11 cellular contexts compared by ENCODE assay signal in genomic region chr7:7972927-7973594, GRCh38. TPM values are rescaled to one million over a fixed set of nuclear protein-coding genes. Genes with fewer than 3 reads are reported as not detected.
DNase-seq lines count a peak whose midpoint lies in the region; ATAC-seq, FAIRE-seq and TF ChIP-seq lines count a peak whose summit lies in the region.
"Had no signal": no experiment of that assay in that cellular context is flagged by ENCODE, and none has a peak within 500 bp of the region (broad histone marks: within the 10 kb centered on the region; RNA-seq: fewer than 3 reads in every experiment).

No MANE protein-coding gene starts in this region.

- no peak for DNase-seq in CD4-positive, alpha-beta memory T cell
- no peak for DNase-seq in GM19239 (ENCODE audit: insufficient read length, low spot score)
- no peak for DNase-seq in activated CD4-positive, alpha-beta memory T cell treated with anti-CD3 and anti-CD28 coated beads, Interleukin-2, amount 10 ng/mL, durations not matched to agents 7 days and 5 days
- DNase-seq in naive thymus-derived CD4-positive, alpha-beta T cell, result no peak
- no peak for DNase-seq in gastrocnemius medialis
- no peak for DNase-seq in GM19238 (ENCODE audit: insufficient read length, low spot score)
- DNase-seq in SW480 (ENCODE audit: low spot score), result no peak
- DNase-seq: left colon, thyroid gland had no signal

- no peak for TF ChIP-seq CTCF in gastrocnemius medialis (IDR thresholded peaks at IDR 0.05 in 4 of 5, conservative IDR thresholded peaks at IDR 0.05 in 1 of 5)

- peak overlapping the region; percentile 2 to 84 (median 51) for H3K27ac Mint-ChIP-seq in CD4-positive, alpha-beta memory T cell
- H3K27ac Mint-ChIP-seq in activated CD4-positive, alpha-beta memory T cell treated with anti-CD3 and anti-CD28 coated beads, Interleukin-2, amount 10 ng/mL, durations not matched to agents 7 days and 5 days, result no peak overlapping the region
- peak overlapping the region in 3 of 9 donors; percentile 9 to 45 (median 36) for H3K27ac Mint-ChIP-seq in naive thymus-derived CD4-positive, alpha-beta T cell

- H3K9me3 Mint-ChIP-seq in CD4-positive, alpha-beta memory T cell, result no peaks in the 10 kb centered on the region
- H3K9me3 Mint-ChIP-seq in activated CD4-positive, alpha-beta memory T cell treated with anti-CD3 and anti-CD28 coated beads, Interleukin-2, amount 10 ng/mL, durations not matched to agents 7 days and 5 days, result no peaks in the 10 kb centered on the region
- H3K9me3 Mint-ChIP-seq in naive thymus-derived CD4-positive, alpha-beta T cell, result no peaks in the 10 kb centered on the region

- intact Hi-C loops in CD4-positive, alpha-beta memory T cell (cut with micrococcal nuclease), result loop anchor here (5.0 kb wide), 2 partner anchors 44 to 64 kb away; no protein-coding TSS in a partner anchor
- intact Hi-C loops in naive thymus-derived CD4-positive, alpha-beta T cell (cut with micrococcal nuclease), result loop anchor here in 1 of 2 donors (5.0 kb wide), 1 partner anchor 716 kb away; no protein-coding TSS in a partner anchor
- intact Hi-C loops in gastrocnemius medialis (cut with DNase I; ENCODE audit: low total_unique reads), result no loop called here

- H3K4me1 ChIP-seq in CD4-positive, alpha-beta memory T cell (ENCODE audit: insufficient read depth, low read length), result peaks cover 75% of the 10 kb centered on the region
- peaks cover 35 to 45% of the 10 kb centered on the region in 2 donors for H3K4me1 ChIP-seq in naive thymus-derived CD4-positive, alpha-beta T cell (ENCODE audit: control insufficient read depth in 2 of 2, insufficient read depth in 2 of 2, low read length in 2 of 2)
- H3K4me1 ChIP-seq in gastrocnemius medialis, result peaks cover 19 to 27% of the 10 kb centered on the region in 2 donors

- peaks cover 31 to 50% (median 38%) of the 10 kb centered on the region in 4 donors for H3K4me1 Mint-ChIP-seq in CD4-positive, alpha-beta memory T cell
- H3K4me1 Mint-ChIP-seq in activated CD4-positive, alpha-beta memory T cell treated with anti-CD3 and anti-CD28 coated beads, Interleukin-2, amount 10 ng/mL, durations not matched to agents 7 days and 5 days, result peaks cover 25% of the 10 kb centered on the region
- H3K4me1 Mint-ChIP-seq in naive thymus-derived CD4-positive, alpha-beta T cell, result peaks cover 25 to 55% (median 45%) of the 10 kb centered on the region in 7 donors

- H3K27me3 ChIP-seq in CD4-positive, alpha-beta memory T cell (ENCODE audit: insufficient read depth, low read length), result no peaks in the 10 kb centered on the region
- no peaks in the 10 kb centered on the region for H3K27me3 ChIP-seq in naive thymus-derived CD4-positive, alpha-beta T cell (ENCODE audit: control insufficient read depth in 2 of 2, insufficient read depth in 2 of 2, low read length in 2 of 2)
- H3K27me3 ChIP-seq in gastrocnemius medialis, result no peaks in the 10 kb centered on the region
- H3K27me3 ChIP-seq: thyroid gland had no signal

- CTCF ChIA-PET in CD4-positive, alpha-beta memory T cell (lab: Charles Lee; ENCODE audit: partially characterized antibody), result interaction anchor here (0.5 to 1.2 kb wide), 5 partner anchors 10 to 296 kb away, joined by 3 to 6 read pairs (median 4); no protein-coding TSS in a partner anchor
- CTCF ChIA-PET in activated CD4-positive, alpha-beta memory T cell treated with anti-CD3 and anti-CD28 coated beads, Interleukin-2, amount 10 ng/mL, durations not matched to agents 7 days and 5 days (lab: Charles Lee), result interaction anchor here (0.9 to 1.4 kb wide), 4 partner anchors 62 to 292 kb away, joined by 3 to 4 read pairs (median 4); no protein-coding TSS in a partner anchor
- CTCF ChIA-PET in naive thymus-derived CD4-positive, alpha-beta T cell (lab: Charles Lee), result interaction anchor here (0.6 to 0.7 kb wide), 2 partner anchors 54 to 112 kb away, joined by 4 read pairs; no protein-coding TSS in a partner anchor

- FAIRE-seq in GM19239 (lab: Jason Lieb, UNC), result peak; percentile 83

- H3K4me3 Mint-ChIP-seq in CD4-positive, alpha-beta memory T cell, result peak overlapping the region; percentile 54 to 84 (median 70)
- H3K4me3 Mint-ChIP-seq in activated CD4-positive, alpha-beta memory T cell treated with anti-CD3 and anti-CD28 coated beads, Interleukin-2, amount 10 ng/mL, durations not matched to agents 7 days and 5 days, result peak overlapping the region; percentile 44
- peak overlapping the region in 7 of 10 donors; percentile 51 to 77 (median 70) for H3K4me3 Mint-ChIP-seq in naive thymus-derived CD4-positive, alpha-beta T cell

- peaks cover 0 to 2% of the 10 kb centered on the region in 2 donors for H3K36me3 Mint-ChIP-seq in CD4-positive, alpha-beta memory T cell
- no peaks in the 10 kb centered on the region for H3K36me3 Mint-ChIP-seq in activated CD4-positive, alpha-beta memory T cell treated with anti-CD3 and anti-CD28 coated beads, Interleukin-2, amount 10 ng/mL, durations not matched to agents 7 days and 5 days (ENCODE audit: low read depth)
- H3K36me3 Mint-ChIP-seq in naive thymus-derived CD4-positive, alpha-beta T cell, result peaks cover 0 to 5% (median 0%) of the 10 kb centered on the region in 5 donors

- no peaks in the 10 kb centered on the region for H3K9me3 ChIP-seq in CD4-positive, alpha-beta memory T cell (ENCODE audit: control insufficient read depth in 1 of 2, low read length in 2 of 2)
- no peaks in the 10 kb centered on the region for H3K9me3 ChIP-seq in naive thymus-derived CD4-positive, alpha-beta T cell (ENCODE audit: control insufficient read depth in 2 of 3, low read length in 3 of 3)
- H3K9me3 ChIP-seq in gastrocnemius medialis, result no peaks in the 10 kb centered on the region
- H3K9me3 ChIP-seq: SJSA1, thyroid gland had no signal

- POLR2A ChIA-PET in CD4-positive, alpha-beta memory T cell (lab: Charles Lee; ENCODE audit: partially characterized antibody), result interaction anchor here (1.1 to 6.3 kb wide), 9 partner anchors 9 to 333 kb away, joined by 3 to 102 read pairs (median 4); partner anchors contain the start of gene UMAD1
- POLR2A ChIA-PET in activated CD4-positive, alpha-beta memory T cell treated with anti-CD3 and anti-CD28 coated beads, Interleukin-2, amount 10 ng/mL, durations not matched to agents 7 days and 5 days (lab: Charles Lee), result interaction anchor here (1.1 to 9.3 kb wide), 9 partner anchors 17 to 333 kb away, joined by 3 to 124 read pairs (median 5); partner anchors contain the start of gene UMAD1
- POLR2A ChIA-PET in naive thymus-derived CD4-positive, alpha-beta T cell (lab: Charles Lee), result interaction anchor here (0.8 to 1.5 kb wide), 3 partner anchors 28 to 153 kb away, joined by 3 read pairs; no protein-coding TSS in a partner anchor

- TF ChIP-seq POLR2A in gastrocnemius medialis (IDR thresholded peaks at IDR 0.05), result no peak

- no peak overlapping the region for H3K27ac ChIP-seq in CD4-positive, alpha-beta memory T cell (ENCODE audit: low read depth, low read length)
- no peak overlapping the region for H3K27ac ChIP-seq in naive thymus-derived CD4-positive, alpha-beta T cell (ENCODE audit: low read depth, low read length)
- H3K27ac ChIP-seq in gastrocnemius medialis, result no peak overlapping the region
- H3K27ac ChIP-seq: SJSA1 had no signal

- H3K36me3 ChIP-seq in CD4-positive, alpha-beta memory T cell (ENCODE audit: insufficient read depth, low read length), result no peaks in the 10 kb centered on the region
- peaks cover 0 to 6% (median 0%) of the 10 kb centered on the region in 3 experiments for H3K36me3 ChIP-seq in naive thymus-derived CD4-positive, alpha-beta T cell (ENCODE audit: control insufficient read depth in 2 of 3, insufficient read depth in 3 of 3, low read length in 3 of 3)
- H3K36me3 ChIP-seq in gastrocnemius medialis, result no peaks in the 10 kb centered on the region
- H3K36me3 ChIP-seq: thyroid gland had no signal

- H3K4me3 ChIP-seq in CD4-positive, alpha-beta memory T cell (ENCODE audit: low read length in 2 of 2), result no peak overlapping the region
- H3K4me3 ChIP-seq in naive thymus-derived CD4-positive, alpha-beta T cell (ENCODE audit: low read length), result no peak overlapping the region
- H3K4me3 ChIP-seq in gastrocnemius medialis, result no peak overlapping the region
- H3K4me3 ChIP-seq: SJSA1 had no signal

- H3K27me3 Mint-ChIP-seq in CD4-positive, alpha-beta memory T cell, result no peaks in the 10 kb centered on the region
- no peaks in the 10 kb centered on the region for H3K27me3 Mint-ChIP-seq in activated CD4-positive, alpha-beta memory T cell treated with anti-CD3 and anti-CD28 coated beads, Interleukin-2, amount 10 ng/mL, durations not matched to agents 7 days and 5 days
- no peaks in the 10 kb centered on the region for H3K27me3 Mint-ChIP-seq in naive thymus-derived CD4-positive, alpha-beta T cell

- in situ Hi-C loops in gastrocnemius medialis (cut with MboI; ENCODE audit: low sequenced_read_pairs in 4 of 4), result loop anchor here in 2 of 4 donors (25.0 kb wide), 2 partner anchors 286 to 336 kb away; partner anchors contain the start of gene UMAD1 (in 1 of the 2)

- no peak for ATAC-seq in naive thymus-derived CD4-positive, alpha-beta T cell
- ATAC-seq in gastrocnemius medialis, result no peak
- ATAC-seq in HG03571 (IDR thresholded peaks at IDR 0.05; ENCODE audit: unreplicated experiment), result no peak
- ATAC-seq: left colon had no signal

RNA-seq across cellular contexts. Expression of gene GLCCI1, which starts 4.5 kb away (rescaled TPM):
- total RNA-seq in CD4-positive, alpha-beta memory T cell, result 10 to 100 TPM; 46.7 to 49.7 TPM
- polyA plus RNA-seq in CD4-positive, alpha-beta memory T cell, result 10 to 100 TPM; 10.4 to 21.9 TPM
- 10 to 100 TPM; 25.4 to 29.0 TPM for total RNA-seq in activated CD4-positive, alpha-beta memory T cell treated with anti-CD3 and anti-CD28 coated beads, Interleukin-2, amount 10 ng/mL, durations not matched to agents 7 days and 5 days
- 10 to 100 TPM; 24.9 to 43.1 (median 35.4) TPM for total RNA-seq in naive thymus-derived CD4-positive, alpha-beta T cell
- 10 to 100 TPM in 1 of 2 donors, 1 to 10 TPM in 1; 6.9 to 12.7 TPM for polyA plus RNA-seq in naive thymus-derived CD4-positive, alpha-beta T cell
- 1 to 10 TPM; 1.2 to 6.1 (median 2.6) TPM for total RNA-seq in gastrocnemius medialis
